In the genomic region with DNA sequence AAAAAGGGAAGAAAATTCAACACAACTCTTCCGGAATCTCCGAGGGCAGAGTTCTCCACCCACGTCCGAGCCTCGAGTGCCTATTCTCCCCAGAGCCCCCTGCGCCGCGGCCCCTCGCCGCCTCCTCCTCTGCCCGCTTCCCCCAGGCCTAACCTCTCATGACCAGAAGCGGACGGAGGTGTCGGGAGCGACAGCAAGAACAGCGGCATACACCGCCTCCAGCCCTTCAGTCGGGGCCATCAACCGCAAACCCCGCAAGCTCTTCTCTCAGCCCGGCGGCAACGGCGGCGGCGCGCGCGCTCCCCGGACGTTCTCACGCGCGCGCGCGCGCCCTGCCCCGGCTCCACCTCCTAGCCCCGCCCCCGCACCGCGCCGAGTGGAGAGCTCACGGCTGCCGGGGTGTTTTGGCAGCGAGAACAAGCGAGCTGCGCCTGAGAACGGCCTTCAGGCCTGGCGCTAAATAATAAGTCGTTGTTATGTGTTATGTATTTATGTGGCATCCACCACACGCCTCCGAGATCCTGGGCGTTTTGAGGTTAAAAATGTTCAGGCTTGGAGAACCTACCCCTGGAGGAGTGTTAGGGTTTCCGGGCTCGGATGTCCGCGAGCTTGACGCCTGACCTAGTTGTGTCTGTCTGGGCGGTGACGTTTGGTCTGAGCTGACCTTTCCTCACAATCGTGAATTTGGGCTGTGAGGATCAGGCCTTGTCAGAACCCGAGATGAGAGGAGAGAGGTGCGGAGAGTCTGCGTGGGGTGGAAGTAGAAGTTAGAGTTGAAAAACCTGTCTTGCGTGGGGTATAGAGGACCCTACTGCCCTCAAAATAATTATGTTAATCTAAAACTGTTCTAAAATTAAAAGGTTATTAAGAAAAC, we compare ENCODE assay signal across 8 cellular contexts.
DNase-seq lines count a peak whose midpoint lies in the region; ATAC-seq lines count a peak whose summit lies in the region.

A gene with protein sequence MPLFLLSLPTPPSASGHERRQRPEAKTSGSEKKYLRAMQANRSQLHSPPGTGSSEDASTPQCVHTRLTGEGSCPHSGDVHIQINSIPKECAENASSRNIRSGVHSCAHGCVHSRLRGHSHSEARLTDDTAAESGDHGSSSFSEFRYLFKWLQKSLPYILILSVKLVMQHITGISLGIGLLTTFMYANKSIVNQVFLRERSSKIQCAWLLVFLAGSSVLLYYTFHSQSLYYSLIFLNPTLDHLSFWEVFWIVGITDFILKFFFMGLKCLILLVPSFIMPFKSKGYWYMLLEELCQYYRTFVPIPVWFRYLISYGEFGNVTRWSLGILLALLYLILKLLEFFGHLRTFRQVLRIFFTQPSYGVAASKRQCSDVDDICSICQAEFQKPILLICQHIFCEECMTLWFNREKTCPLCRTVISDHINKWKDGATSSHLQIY (minus strand): TSS at position 286 of the 874 bp plus-strand sequence. CDS start 77 bp downstream, at position 209.

- DNase-seq in AG08396 (ENCODE audit: low spot score) (peak; percentile 95), NCI-H69 (lab: John Stamatoyannopoulos, UW) (peak; percentile 96), cortex of kidney (lab: John Stamatoyannopoulos, UW) (peak; percentile 56), left kidney (ENCODE audit: low read depth, low spot score) (peak; percentile 96)
- peak; percentile 91 for DNase-seq in activated CD4-positive, alpha-beta T cell treated with anti-CD3 and anti-CD28 coated beads, Interleukin-2, amount 50 U/mL, for 1 hour
- DNase-seq in stimulated activated CD4-positive, alpha-beta T cell treated with anti-CD3 and anti-CD28 coated beads, Interleukin-1b, Interleukin-23, amount 100 ng/mL, for 4 hours (ENCODE audit: low read depth in 2 of 2), result peak; percentile 94 to 97

- peak; percentile 75 for ATAC-seq in GM19043 (IDR thresholded peaks at IDR 0.05; ENCODE audit: low read depth, unreplicated experiment)
- peak; percentile 55 for ATAC-seq in HG03378 (IDR thresholded peaks at IDR 0.05; ENCODE audit: unreplicated experiment)

Comparison
In these comparisons a context has a peak if more than half of its experiments do, and no peak if none do; other contexts are left out.
1. Peak in every context shown above with its lines: DNase-seq and ATAC-seq.